Comparison of ENCODE assay signal across 14 cellular contexts in the genomic region with DNA sequence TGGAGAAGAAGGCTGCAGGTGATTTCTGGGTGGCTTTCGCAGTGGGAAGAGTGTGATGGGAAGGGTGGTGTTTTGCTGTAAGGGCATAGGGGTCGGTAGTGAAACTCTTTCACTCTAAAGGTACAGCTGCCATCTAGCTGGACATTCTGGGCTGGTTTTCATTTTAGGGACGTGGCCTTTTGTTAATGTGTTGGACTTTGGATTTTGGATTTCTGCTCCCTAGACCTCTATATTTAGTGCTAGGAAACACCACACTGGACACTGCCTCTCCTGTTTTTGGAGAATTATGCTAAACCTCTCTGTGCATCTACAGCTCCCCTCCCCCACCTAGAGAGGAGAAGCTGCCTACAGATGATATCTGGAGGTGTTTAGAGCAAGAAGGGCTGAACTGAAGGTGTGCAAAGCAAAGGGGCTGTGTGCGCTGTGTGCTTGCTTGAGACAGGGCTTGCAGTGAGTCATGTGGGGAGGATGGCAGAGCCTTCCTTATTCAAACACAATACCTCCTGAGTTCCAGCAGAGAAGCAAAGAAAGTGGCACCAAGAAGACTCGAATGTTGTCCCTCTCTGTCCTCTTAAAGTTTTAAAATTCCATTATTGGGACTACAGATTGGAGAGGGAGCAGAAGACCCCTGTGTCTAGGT. TPM values are rescaled to one million over a fixed set of nuclear protein-coding genes. Genes with fewer than 3 reads are reported as not detected.
A peak's percentile ranks its signal among the peaks of the same experiment; 100 is the strongest.
DNase-seq lines count a peak whose midpoint lies in the region; ATAC-seq, FAIRE-seq and TF ChIP-seq lines count a peak whose summit lies in the region.
"Had no signal": no experiment of that assay in that cellular context is flagged by ENCODE, and none has a peak within 500 bp of the region (broad histone marks: within the 10 kb centered on the region; RNA-seq: fewer than 3 reads in every experiment).

No MANE protein-coding gene starts in this region.

- peak overlapping the region; percentile 88 for H3K4me2 ChIP-seq in hepatocyte

- H3K4me3 ChIP-seq in hepatocyte = no peak overlapping the region
- no peak overlapping the region for H3K4me3 ChIP-seq in ovary

- H3K9me2 ChIP-seq in hepatocyte (replicated peaks; ENCODE audit: insufficient read depth) = no peaks in the 10 kb centered on the region

- H3K36me3 ChIP-seq in hepatocyte (replicated peaks; ENCODE audit: insufficient read depth, low read depth) (no peaks in the 10 kb centered on the region), ovary (no peaks in the 10 kb centered on the region)

- no peak for TF ChIP-seq EP300 in ovary (IDR thresholded peaks at IDR 0.05)

- no peak for FAIRE-seq in RCC 7860 (lab: Jason Lieb, UNC)

- H3K27me3 ChIP-seq in hepatocyte (no peaks in the 10 kb centered on the region), ovary (no peaks in the 10 kb centered on the region)

- ATAC-seq in GM18868 (IDR thresholded peaks at IDR 0.05; ENCODE audit: unreplicated experiment) = no peak
- ATAC-seq: CD8-positive, alpha-beta T cell had no signal

- intact Hi-C loops in ovary (cut with DNase I) = no loop called here

- H3K79me2 ChIP-seq in hepatocyte = no peaks in the 10 kb centered on the region

- H3K4me1 ChIP-seq in hepatocyte (ENCODE audit: insufficient read depth) (no peaks in the 10 kb centered on the region), ovary (ENCODE audit: insufficient read depth) (no peaks in the 10 kb centered on the region)

- WGBS in hepatocyte (ENCODE audit: low lambda C conversion rate, missing lambda C conversion rate) = 54% methylated on average over 5 of the region's 5 CpGs
- 62 to 63% (median 62%) methylated on average over 5 of the region's 5 CpGs for WGBS in ovary, 3 donors

- DNase-seq in HT-29 (ENCODE audit: low spot score) = peak; percentile 48
- peak; percentile 10 for DNase-seq in RCC 7860 (ENCODE audit: low spot score)
- no peak for DNase-seq in hepatocyte (ENCODE audit: low spot score)
- peak; percentile 48 for DNase-seq in renal cortical epithelial cell (ENCODE audit: low read depth)
- DNase-seq in HCEC 1CT = no peak
- no peak for DNase-seq in activated CD8-positive, alpha-beta memory T cell treated with anti-CD3 and anti-CD28 coated beads for 24 hours
- DNase-seq in ovary = no peak
- DNase-seq: activated CD4-positive, alpha-beta T cell treated with anti-CD3 and anti-CD28 coated beads, Interleukin-2, amount 50 U/mL, for 4 hours; activated naive CD4-positive, alpha-beta T cell treated with anti-CD3 and anti-CD28 coated beads for 36 hours; CD8-positive, alpha-beta T cell; cortex of kidney; glutamatergic neuron; NCI-H1694 had no signal

- H3K27ac ChIP-seq in hepatocyte (peak overlapping the region; percentile 23), ovary (no peak overlapping the region)

- no peak for TF ChIP-seq CTCF in hepatocyte (IDR thresholded peaks at IDR 0.05; ENCODE audit: poor library complexity)
- TF ChIP-seq CTCF in ovary (IDR thresholded peaks at IDR 0.05) = no peak

- no peak for TF ChIP-seq POLR2A in ovary (IDR thresholded peaks at IDR 0.05)

- H3K9me3 ChIP-seq in hepatocyte (ENCODE audit: low read depth) (no peaks in the 10 kb centered on the region), ovary (no peaks in the 10 kb centered on the region)

- H4K20me1 ChIP-seq in hepatocyte (ENCODE audit: insufficient read depth, poor library complexity, severe bottlenecking) = no peaks in the 10 kb centered on the region

- H2AFZ ChIP-seq in hepatocyte = no peak overlapping the region

RNA-seq across cellular contexts. Expression of gene STARD8, which starts 47.9 kb away (rescaled TPM):
- total RNA-seq in HT-29 (2014; rRNA removed; shearing (Covaris generic)) = 0.97 and 1.1 TPM in 2 replicates
- total RNA-seq in hepatocyte = 3.2 and 3.3 TPM in 2 replicates
- 1.1 and 2.8 TPM in 2 replicates for polyA plus RNA-seq in hepatocyte
- 8.2 and 19.7 TPM in 2 replicates for total RNA-seq in renal cortical epithelial cell
- 1 to 10 TPM; 2.3 to 7.8 (median 6.2) TPM for total RNA-seq in ovary
- polyA plus RNA-seq in ovary = 1 to 10 TPM; 3.6 to 4.6 TPM
- total RNA-seq: CD8-positive, alpha-beta T cell had no signal

Comparison
In these comparisons a context has a peak if more than half of its experiments do, and no peak if none do; other contexts are left out.
1. DNase-seq: peak in HT-29 (single experiment), RCC 7860 (single experiment) and renal cortical epithelial cell (single experiment); none in hepatocyte (single experiment), HCEC 1CT (single experiment), activated CD8-positive, alpha-beta memory T cell treated with anti-CD3 and anti-CD28 coated beads for 24 hours (single experiment) and ovary (0 of 5).